In genomic region chr19:6035026-6035425, GRCh38 we compare ENCODE assay signal across 19 cellular contexts. TPM values are rescaled to one million over a fixed set of nuclear protein-coding genes. Genes with fewer than 3 reads are reported as not detected.
DNase-seq lines count a peak whose midpoint lies in the region; ATAC-seq and TF ChIP-seq lines count a peak whose summit lies in the region.
"Had no signal": no experiment of that assay in that cellular context is flagged by ENCODE, and none has a peak within 500 bp of the region (broad histone marks: within the 10 kb centered on the region; RNA-seq: fewer than 3 reads in every experiment).

No MANE protein-coding gene starts in this region.

- WGBS in suprapubic skin, result 88% methylated on average over 3 of the region's 3 CpGs

- H3K36me3 ChIP-seq in suprapubic skin (peaks cover 20% of the 10 kb centered on the region), vagina (no peaks in the 10 kb centered on the region)

- H3K9me3 ChIP-seq in suprapubic skin (no peaks in the 10 kb centered on the region), vagina (no peaks in the 10 kb centered on the region)

- TF ChIP-seq CTCF in suprapubic skin (IDR thresholded peaks at IDR 0.05), result no peak
- no peak for TF ChIP-seq CTCF in vagina (IDR thresholded peaks at IDR 0.05)

- TF ChIP-seq POLR2A in suprapubic skin (IDR thresholded peaks at IDR 0.05) (no peak), vagina (IDR thresholded peaks at IDR 0.05) (no peak)

- H3K27ac ChIP-seq in suprapubic skin (peak overlapping the region; percentile 62), vagina (peak overlapping the region; percentile 34)
- H3K27ac ChIP-seq: C4-2B, GM23248 had no signal

- DNase-seq in activated effector memory CD4-positive, alpha-beta T cell treated with anti-CD3 and anti-CD28 coated beads, Interleukin-2, amount 50 U/mL, for 16 hours, result peak; percentile 14
- no peak for DNase-seq in activated effector memory CD4-positive, alpha-beta T cell treated with Interleukin-2 at 50 U/mL for 16 hours
- peak; percentile 45 for DNase-seq in mesenteric fat pad (ENCODE audit: low spot score)
- DNase-seq in suprapubic skin (ENCODE audit: low spot score in 2 of 2), result peak in 1 of 2 donors; percentile 13
- DNase-seq in vagina (ENCODE audit: extremely low spot score in 2 of 2), result peak in 1 of 2 donors; percentile 42
- DNase-seq in NCI-H748 (lab: John Stamatoyannopoulos, UW; ENCODE audit: unreplicated experiment), result no peak
- DNase-seq: H9, HFFc6, NCI-H1105, NCI-H146, NCI-H2029, NCI-H226, NCI-H510A treated with DMSO at 0.1 percent for 48 hours, NCI-H82, OCI-M1 had no signal

- intact Hi-C loops in vagina (cut with DNase I), result loop anchor here (10.0 kb wide), 1 partner anchor 50 kb away; no protein-coding TSS in a partner anchor

- ATAC-seq in HG02642 (IDR thresholded peaks at IDR 0.05; ENCODE audit: poor library complexity, unreplicated experiment) (no peak), GM19452 (IDR thresholded peaks at IDR 0.05; ENCODE audit: unreplicated experiment) (no peak)

- no peak overlapping the region for H3K4me3 ChIP-seq in suprapubic skin
- H3K4me3 ChIP-seq in vagina, result peak overlapping the region in 1 of 2 donors; percentile 9
- H3K4me3 ChIP-seq: GM23248 had no signal

- no peak for TF ChIP-seq EP300 in suprapubic skin (IDR thresholded peaks at IDR 0.05)

- H3K4me1 ChIP-seq in suprapubic skin (peaks cover 4% of the 10 kb centered on the region), vagina (peaks cover 6% of the 10 kb centered on the region)

- H3K27me3 ChIP-seq in suprapubic skin (no peaks in the 10 kb centered on the region), vagina (no peaks in the 10 kb centered on the region)

RNA-seq across cellular contexts. Expression of gene RANBP3, which starts 57.1 kb away (rescaled TPM):
- 56.7 TPM for total RNA-seq in mesenteric fat pad
- total RNA-seq in suprapubic skin, result 10 to 100 TPM; 55.6 to 85.0 (median 78.0) TPM
- total RNA-seq in vagina, result 110 TPM

Comparison
In these comparisons a context has a peak if more than half of its experiments do, and no peak if none do; other contexts are left out.
1. DNase-seq: peak in activated effector memory CD4-positive, alpha-beta T cell treated with anti-CD3 and anti-CD28 coated beads, Interleukin-2, amount 50 U/mL, for 16 hours (single experiment) and mesenteric fat pad (single experiment); none in activated effector memory CD4-positive, alpha-beta T cell treated with Interleukin-2 at 50 U/mL for 16 hours (single experiment) and NCI-H748 (single experiment).